9 cellular contexts compared by ENCODE assay signal in genomic region chr11:77082838-77083552, GRCh38. TPM values are rescaled to one million over a fixed set of nuclear protein-coding genes. Genes with fewer than 3 reads are reported as not detected.
A peak's percentile ranks its signal among the peaks of the same experiment; 100 is the strongest.
DNase-seq lines count a peak whose midpoint lies in the region; ATAC-seq, FAIRE-seq and TF ChIP-seq lines count a peak whose summit lies in the region.
"Had no signal": no experiment of that assay in that cellular context is flagged by ENCODE, and none has a peak within 500 bp of the region (broad histone marks: within the 10 kb centered on the region; RNA-seq: fewer than 3 reads in every experiment).

No MANE protein-coding gene starts in this region.

- no TSS peak for BruUV-seq in IMR-90 (replicated peaks; lab: Mats Ljungman, UMichigan)

- no peak overlapping the region for H3K23ac ChIP-seq in IMR-90 (ENCODE audit: low read depth, low read length)

- peak; percentile 67 for ATAC-seq in IMR-90 (ENCODE audit: low read depth)
- ATAC-seq in stimulated activated naive CD8-positive, alpha-beta T cell treated with anti-CD3 and anti-CD28 coated beads, Interleukin-15, Interleukin-2, amounts not matched to agents 100 U/mL and 50 U/mL, for 24 hours, result peak; percentile 61
- no peak for ATAC-seq in GM19452 (IDR thresholded peaks at IDR 0.05; ENCODE audit: unreplicated experiment)
- ATAC-seq in HG02938 (IDR thresholded peaks at IDR 0.05; ENCODE audit: unreplicated experiment), result no peak

- no peak overlapping the region for H3K4me3 ChIP-seq in IMR-90 (ENCODE audit: insufficient read depth, low read depth, low read length)

- H3K36me3 ChIP-seq in IMR-90 (ENCODE audit: control insufficient read depth, insufficient read depth, low read length), result peaks cover 4% of the 10 kb centered on the region; the same call in 1 of the 2 replicates

- no peak overlapping the region for H3K56ac ChIP-seq in IMR-90 (ENCODE audit: extremely low read depth, insufficient read depth, low read length)

- no peak for TF ChIP-seq RAD21 in IMR-90 (IDR thresholded peaks at IDR 0.05; ENCODE audit: low read length)

- no peak overlapping the region for H2BK15ac ChIP-seq in IMR-90 (ENCODE audit: low read depth, low read length)

- no peaks in the 10 kb centered on the region for H3K9me3 ChIP-seq in IMR-90 (ENCODE audit: control insufficient read depth, insufficient read depth, low read length)

- H2BK120ac ChIP-seq in IMR-90 (ENCODE audit: low read depth, low read length), result no peak overlapping the region

- no peak overlapping the region for H2AK9ac ChIP-seq in IMR-90 (replicated peaks; ENCODE audit: low read depth, low read length, poor library complexity)

- no peak overlapping the region for H2AK5ac ChIP-seq in IMR-90 (ENCODE audit: low read depth, low read length)

- peak overlapping the region; percentile 38 for H2AFZ ChIP-seq in IMR-90 (replicated peaks; ENCODE audit: low read length, poor library complexity)

- no peak for FAIRE-seq in GM12892 (lab: Jason Lieb, UNC)
- FAIRE-seq: colon had no signal

- no peaks in the 10 kb centered on the region for H4K20me1 ChIP-seq in IMR-90 (ENCODE audit: insufficient read depth, low read length)

- no peaks in the 10 kb centered on the region for H3K27me3 Mint-ChIP-seq in activated naive CD4-positive, alpha-beta T cell treated with anti-CD3 and anti-CD28 coated beads for 36 hours (ENCODE audit: low read depth)

- no peak overlapping the region for H3K4me2 ChIP-seq in IMR-90 (ENCODE audit: low read depth, low read length)

- intact Hi-C loops in IMR-90 (cut with micrococcal nuclease), result no loop called here
- intact Hi-C loops in activated naive CD4-positive, alpha-beta T cell treated with anti-CD3 and anti-CD28 coated beads for 36 hours (cut with micrococcal nuclease), result loop anchor here (2.0 kb wide), 1 partner anchor 16 kb away; the partner anchor contains the start of gene CAPN5

- peaks cover 6% of the 10 kb centered on the region for H3K9me3 Mint-ChIP-seq in activated naive CD4-positive, alpha-beta T cell treated with anti-CD3 and anti-CD28 coated beads for 36 hours

- H3K4me1 Mint-ChIP-seq in activated naive CD4-positive, alpha-beta T cell treated with anti-CD3 and anti-CD28 coated beads for 36 hours (ENCODE audit: low read depth), result peaks cover 17% of the 10 kb centered on the region

- 95% methylated on average over 4 of the region's 14 CpGs; no CpG with 5 or more reads in 1 of the 2 experiments for WGBS in IMR-90 (ENCODE audit: extremely low coverage in 2 of 2, insufficient read length in 1 of 2), 2 experiments

- no peak for TF ChIP-seq POLR2A in IMR-90 (IDR thresholded peaks at IDR 0.05; ENCODE audit: low read depth, low read length)
- no peak for TF ChIP-seq POLR2A in GM12892 (IDR thresholded peaks at IDR 0.05; ENCODE audit: low read depth, low read length)

- H3K14ac ChIP-seq in IMR-90 (replicated peaks; ENCODE audit: low read depth, low read length), result no peak overlapping the region

- no peak overlapping the region for H3K9ac ChIP-seq in IMR-90 (ENCODE audit: low read depth, low read length)

- peak overlapping the region; percentile 74 for H3K4me3 Mint-ChIP-seq in activated naive CD4-positive, alpha-beta T cell treated with anti-CD3 and anti-CD28 coated beads for 36 hours

- CTCF ChIA-PET in IMR-90 (lab: Yijun Ruan, JAX), result interaction anchor here (1.0 to 1.1 kb wide), 2 partner anchors 8 to 35 kb away, joined by 3 read pairs; no protein-coding TSS in a partner anchor
- CTCF ChIA-PET in activated naive CD4-positive, alpha-beta T cell treated with anti-CD3 and anti-CD28 coated beads for 36 hours (lab: Charles Lee), result interaction anchor here (0.6 to 5.0 kb wide), 6 partner anchors 8 to 163 kb away, joined by 3 to 51 read pairs (median 5); no protein-coding TSS in a partner anchor

- peak overlapping the region; percentile 73 for H4K5ac ChIP-seq in IMR-90 (ENCODE audit: low read depth, low read length)

- H3K27ac ChIP-seq in IMR-90 (ENCODE audit: insufficient read depth, low read length), result peak overlapping the region; percentile 11; the same call in 1 of the 2 replicates

- 0 out of 2 replicates have a peak overlapping the region, but pooled peaks have one; percentile 34 for H3K18ac ChIP-seq in IMR-90 (ENCODE audit: low read depth, low read length)

- dilution Hi-C loops in IMR-90 (cut with HindIII; ENCODE audit: low sequenced_read_pairs, unreplicated experiment), result no loop called here

- H3K79me1 ChIP-seq in IMR-90 (ENCODE audit: low read depth in 1 of 2, low read length in 2 of 2), result peaks cover 7 to 21% of the 10 kb centered on the region in 2 experiments

- H3K4me1 ChIP-seq in IMR-90 (ENCODE audit: control insufficient read depth, insufficient read depth, low read length), result peaks cover 15% of the 10 kb centered on the region

- H2BK20ac ChIP-seq in IMR-90 (ENCODE audit: low read depth, low read length), result no peak overlapping the region

- DNase-seq in IMR-90 (peak; percentile 38), kidney tubule cell (ENCODE audit: low spot score) (peak; percentile 25), NCI-H1417 (lab: John Stamatoyannopoulos, UW) (no peak), GM12892 (ENCODE audit: insufficient read length) (no peak)
- peak; percentile 78 for DNase-seq in activated naive CD4-positive, alpha-beta T cell treated with anti-CD3 and anti-CD28 coated beads for 36 hours
- DNase-seq in stimulated activated naive CD8-positive, alpha-beta T cell treated with anti-CD3 and anti-CD28 coated beads, Interleukin-15, Interleukin-2, amounts not matched to agents 100 U/mL and 50 U/mL, for 24 hours, result peak; percentile 52

- peak overlapping the region; percentile 89 for H3K27ac Mint-ChIP-seq in activated naive CD4-positive, alpha-beta T cell treated with anti-CD3 and anti-CD28 coated beads for 36 hours

- no peaks in the 10 kb centered on the region for H3K36me3 Mint-ChIP-seq in activated naive CD4-positive, alpha-beta T cell treated with anti-CD3 and anti-CD28 coated beads for 36 hours (ENCODE audit: low read depth)

- H3K27me3 ChIP-seq in IMR-90 (ENCODE audit: control insufficient read depth, insufficient read depth, low read length), result no peaks in the 10 kb centered on the region

- in situ Hi-C loops in IMR-90 (cut with MboI; ENCODE audit: low sequenced_read_pairs), result no loop called here

- POLR2A ChIA-PET in IMR-90 (lab: Charles Lee; ENCODE audit: unreplicated experiment), result interaction anchor here (1.4 kb wide), 1 partner anchor 10 kb away, joined by 4 read pairs; no protein-coding TSS in a partner anchor

- H4K91ac ChIP-seq in IMR-90 (ENCODE audit: insufficient read depth, low read depth, low read length), result no peak overlapping the region; the same call in 1 of the 2 replicates

- H4K8ac ChIP-seq in IMR-90 (ENCODE audit: low read depth in 2 of 2, low read length in 2 of 2), result peak overlapping the region; percentile 59 to 69; a peak in 3 of 4 replicates

- peak overlapping the region; percentile 16 for H2BK5ac ChIP-seq in IMR-90 (ENCODE audit: low read depth, low read length, poor library complexity, severe bottlenecking)

- H3K9me1 ChIP-seq in IMR-90 (ENCODE audit: insufficient read depth, low read length), result peaks cover 5% of the 10 kb centered on the region; the same call in 1 of the 2 replicates

- H3K4ac ChIP-seq in IMR-90 (ENCODE audit: low read depth, low read length), result no peak overlapping the region

- TF ChIP-seq CTCF in IMR-90 (conservative IDR thresholded peaks at IDR 0.05; ENCODE audit: low read depth, low read length), result no peak

TF ChIP-seq in IMR-90, 13 proteins besides CTCF, POLR2A, EP300 and RAD21:
- TF ChIP-seq CEBPB (IDR thresholded peaks at IDR 0.05; ENCODE audit: low read depth, low read length) (no peak), CHD1 (IDR thresholded peaks at IDR 0.05; ENCODE audit: low read depth, low read length) (no peak), MAZ (IDR thresholded peaks at IDR 0.05; ENCODE audit: borderline replicate concordance, low read depth, low read length) (no peak), NFE2L2 (IDR thresholded peaks at IDR 0.05; ENCODE audit: low read depth, low read length) (no peak), MXI1 (IDR thresholded peaks at IDR 0.05; ENCODE audit: borderline replicate concordance, low read depth, low read length) (no peak), USF2 (IDR thresholded peaks at IDR 0.05; ENCODE audit: low read depth, low read length) (no peak)

RNA-seq across cellular contexts. Expression of gene CAPN5, which starts 16.2 kb away (rescaled TPM):
- 8.1 TPM in 2 replicates for total RNA-seq in IMR-90 (2012; rRNA removed)
- polyA plus RNA-seq in IMR-90 (2012; rRNA removed), result 24.0 and 26.9 TPM in 2 replicates
- polyA plus RNA-seq in IMR-90 (2012; cell fraction: cytosol; rRNA removed), result 13.0 and 28.2 TPM in 2 replicates
- polyA plus RNA-seq in IMR-90 (2012; cell fraction: nucleus; rRNA removed; ENCODE audit: low replicate concordance), result 72.1 and 107 TPM in 2 replicates
- total RNA-seq in activated naive CD4-positive, alpha-beta T cell treated with anti-CD3 and anti-CD28 coated beads for 36 hours, result 1 to 10 TPM in 1 of 2 experiments, under 1 TPM in 1; 0.79 to 1.5 TPM
- not detected for polyA plus RNA-seq in GM12892 (2012; ENCODE audit: missing spikeins)

RNA-seq across cellular contexts. Expression of gene OMP, which starts 19.6 kb away (rescaled TPM):
- total RNA-seq in IMR-90 (2012; rRNA removed), result not detected in 2 replicates
- 0.27 and 0.46 TPM in 2 replicates for polyA plus RNA-seq in IMR-90 (2012; rRNA removed)
- polyA plus RNA-seq in IMR-90 (2012; cell fraction: cytosol; rRNA removed), result 0.19 TPM in 1 of 2 replicates, not detected in the other
- 0.71 and 1.6 TPM in 2 replicates for polyA plus RNA-seq in IMR-90 (2012; cell fraction: nucleus; rRNA removed; ENCODE audit: low replicate concordance)
- total RNA-seq in activated naive CD4-positive, alpha-beta T cell treated with anti-CD3 and anti-CD28 coated beads for 36 hours, result not detected
- polyA plus RNA-seq in GM12892 (2012; ENCODE audit: missing spikeins), result not detected

RNA-seq across cellular contexts. Expression of gene MYO7A, which starts 45.1 kb away (rescaled TPM):
- total RNA-seq in IMR-90 (2012; rRNA removed), result under 0.01 TPM in 1 of 2 replicates, not detected in the other
- 0.01 and 0.02 TPM in 2 replicates for polyA plus RNA-seq in IMR-90 (2012; rRNA removed)
- 0.02 and 0.05 TPM in 2 replicates for polyA plus RNA-seq in IMR-90 (2012; cell fraction: cytosol; rRNA removed)
- polyA plus RNA-seq in IMR-90 (2012; cell fraction: nucleus; rRNA removed; ENCODE audit: low replicate concordance), result 0.23 and 0.24 TPM in 2 replicates
- total RNA-seq in activated naive CD4-positive, alpha-beta T cell treated with anti-CD3 and anti-CD28 coated beads for 36 hours, result not detected
- 0.06 TPM for polyA plus RNA-seq in GM12892 (2012; ENCODE audit: missing spikeins)

RNA-seq across cellular contexts. Expression of gene B3GNT6, which starts 48.8 kb away (rescaled TPM):
- total RNA-seq in IMR-90 (2012; rRNA removed), result not detected in 2 replicates
- 0.03 TPM in 1 of 2 replicates, not detected in the other for polyA plus RNA-seq in IMR-90 (2012; rRNA removed)
- polyA plus RNA-seq in IMR-90 (2012; cell fraction: cytosol; rRNA removed), result not detected in 2 replicates
- polyA plus RNA-seq in IMR-90 (2012; cell fraction: nucleus; rRNA removed; ENCODE audit: low replicate concordance), result 0.02 TPM in 1 of 2 replicates, not detected in the other
- total RNA-seq in activated naive CD4-positive, alpha-beta T cell treated with anti-CD3 and anti-CD28 coated beads for 36 hours, result not detected
- polyA plus RNA-seq in GM12892 (2012; ENCODE audit: missing spikeins), result not detected

Comparison
In these comparisons a context has a peak if more than half of its experiments do, and no peak if none do; other contexts are left out.
1. ATAC-seq: peak in IMR-90 (single experiment) and stimulated activated naive CD8-positive, alpha-beta T cell treated with anti-CD3 and anti-CD28 coated beads, Interleukin-15, Interleukin-2, amounts not matched to agents 100 U/mL and 50 U/mL, for 24 hours (single experiment); none in GM19452 (single experiment) and HG02938 (single experiment).
2. DNase-seq: peak in IMR-90 (single experiment), activated naive CD4-positive, alpha-beta T cell treated with anti-CD3 and anti-CD28 coated beads for 36 hours (single experiment), kidney tubule cell (single experiment) and stimulated activated naive CD8-positive, alpha-beta T cell treated with anti-CD3 and anti-CD28 coated beads, Interleukin-15, Interleukin-2, amounts not matched to agents 100 U/mL and 50 U/mL, for 24 hours (single experiment); none in NCI-H1417 (0 of 3) and GM12892 (single experiment).